Comparison of ENCODE assay signal across 24 cellular contexts in the genomic region with DNA sequence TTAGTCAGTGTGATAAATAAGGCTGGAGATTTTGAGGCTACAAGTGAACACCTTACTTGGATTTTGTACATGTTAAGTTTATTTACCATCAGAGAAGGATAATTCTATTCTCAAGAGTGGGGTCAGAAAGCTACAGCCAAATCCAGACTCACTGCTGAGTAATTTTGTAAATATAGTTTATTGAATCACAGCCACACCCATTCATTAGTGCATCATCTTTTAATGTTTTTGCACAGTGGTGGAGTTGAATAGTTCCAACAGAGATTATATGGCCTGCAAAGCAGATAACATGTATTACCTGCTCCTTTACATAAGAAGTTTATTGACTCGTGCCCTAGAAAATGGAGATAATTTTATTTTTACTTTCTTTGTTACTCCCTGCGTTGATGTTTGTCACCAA.
DNase-seq lines count a peak whose midpoint lies in the region; ATAC-seq and TF ChIP-seq lines count a peak whose summit lies in the region.
"Had no signal": no experiment of that assay in that cellular context is flagged by ENCODE, and none has a peak within 500 bp of the region (broad histone marks: within the 10 kb centered on the region; RNA-seq: fewer than 3 reads in every experiment).

No MANE protein-coding gene starts in this region.

- ATAC-seq in RWPE2 (ENCODE audit: low read depth) (peak; percentile 86), GM19397 (IDR thresholded peaks at IDR 0.05; ENCODE audit: unreplicated experiment) (no peak), HG03108 (IDR thresholded peaks at IDR 0.05; ENCODE audit: unreplicated experiment) (no peak)
- ATAC-seq: GM12878, HepG2, left colon had no signal

- H3K27me3 ChIP-seq in RWPE2 (ENCODE audit: insufficient read depth, poor library complexity, severe bottlenecking) = no peaks in the 10 kb centered on the region
- H3K27me3 ChIP-seq: neural progenitor cell, vagina had no signal

- DNase-seq in COR-L47 (lab: John Stamatoyannopoulos, UW) = peak; percentile 66
- DNase-seq in M059J (ENCODE audit: low read depth) = peak; percentile 1
- no peak for DNase-seq in RWPE2 (ENCODE audit: low spot score)
- peak; percentile 43 to 77 for DNase-seq in foreskin fibroblast
- no peak for DNase-seq in NK-92 (lab: John Stamatoyannopoulos, UW; ENCODE audit: unreplicated experiment)
- DNase-seq in DMS79 treated with DMSO at 0.1 percent for 48 hours (lab: John Stamatoyannopoulos, UW) = no peak
- DNase-seq: activated CD4-positive, alpha-beta T cell treated with anti-CD3 and anti-CD28 coated beads, Interleukin-2, amount 10 ng/mL, durations not matched to agents 7 days and 5 days; activated CD8-positive, alpha-beta memory T cell treated with anti-CD3 and anti-CD28 coated beads, Interleukin-2, amount 50 U/mL, for 48 hours; activated gamma-delta T cell treated with Interleukin-2 at 50 U/mL for 16 hours; amniotic stem cell; effector CD8-positive, alpha-beta T cell; GDM1; left colon; NCI-H187; NCI-H526 treated with DMSO at 0.1 percent for 48 hours; stimulated activated CD4-positive, alpha-beta T cell treated with anti-CD3 and anti-CD28 coated beads, Interleukin-4, amount 100 ng/mL, for 1 hour had no signal

- peaks cover 8% of the 10 kb centered on the region for H3K4me1 ChIP-seq in RWPE2 (ENCODE audit: insufficient read depth, poor library complexity, severe bottlenecking)
- H3K4me1 ChIP-seq: prostate gland had no signal

- TF ChIP-seq CTCF in RWPE2 (IDR thresholded peaks at IDR 0.05; ENCODE audit: poor library complexity, severe bottlenecking) (no peak), foreskin fibroblast (IDR thresholded peaks at IDR 0.05; ENCODE audit: low read depth, low read length) (no peak)

- no peak overlapping the region for H3K27ac ChIP-seq in RWPE2 (ENCODE audit: poor library complexity, severe bottlenecking)
- H3K27ac ChIP-seq: neural progenitor cell, prostate gland, skin epidermis, vagina had no signal

- H3K4me3 ChIP-seq in RWPE2 (ENCODE audit: severe bottlenecking) (no peak overlapping the region), foreskin fibroblast (ENCODE audit: low read depth in 1 of 2, low read length in 2 of 2) (no peak overlapping the region)
- H3K4me3 ChIP-seq: GM12878, neural progenitor cell, prostate gland, skin epidermis, vagina had no signal

- no peaks in the 10 kb centered on the region for H3K9me3 ChIP-seq in RWPE2 (ENCODE audit: severe bottlenecking)
- H3K9me3 ChIP-seq: prostate gland, vagina had no signal

- no peaks in the 10 kb centered on the region for H3K36me3 ChIP-seq in RWPE2 (ENCODE audit: low read depth)
- H3K36me3 ChIP-seq: neural progenitor cell, prostate gland, vagina had no signal

Comparison
In these comparisons a context has a peak if more than half of its experiments do, and no peak if none do; other contexts are left out.
1. DNase-seq: peak in COR-L47 (single experiment), M059J (single experiment) and foreskin fibroblast (2 of 2); none in RWPE2 (single experiment), NK-92 (single experiment) and DMS79 treated with DMSO at 0.1 percent for 48 hours (single experiment).